Comparison of ENCODE assay signal across 17 cellular contexts in genomic region chr20:24755411-24755922, GRCh38.
DNase-seq lines count a peak whose midpoint lies in the region; ATAC-seq, FAIRE-seq and TF ChIP-seq lines count a peak whose summit lies in the region.
"Had no signal": no experiment of that assay in that cellular context is flagged by ENCODE, and none has a peak within 500 bp of the region (broad histone marks: within the 10 kb centered on the region; RNA-seq: fewer than 3 reads in every experiment).

No MANE protein-coding gene starts in this region.

- H3K9ac ChIP-seq in Loucy (ENCODE audit: low read depth, low read length, poor library complexity, severe bottlenecking): no peak overlapping the region

- ATAC-seq in A549 (peak; percentile 46 to 48; a peak in 3 of 6 replicates), GM19324 (IDR thresholded peaks at IDR 0.05; ENCODE audit: low FRiP score, unreplicated experiment) (no peak)
- ATAC-seq: HCT116, left colon, PC-3, WTC11 had no signal

- TF ChIP-seq CTCF in A549 (IDR thresholded peaks at IDR 0.05) (no peak), Loucy (conservative IDR thresholded peaks at IDR 0.05; ENCODE audit: low read length) (no peak), epithelial cell of proximal tubule (conservative IDR thresholded peaks at IDR 0.05; ENCODE audit: low read depth, low read length) (no peak), nephron progenitor cell (IDR thresholded peaks at IDR 0.05) (no peak)

- H3K27me3 Mint-ChIP-seq in nephron progenitor cell (ENCODE audit: low read depth, poor library complexity): peaks cover 26% of the 10 kb centered on the region

- no peaks in the 10 kb centered on the region for H3F3A ChIP-seq in Loucy (ENCODE audit: low read depth)

- POLR2A ChIA-PET in A549 (lab: Yijun Ruan, JAX): interaction anchor here (0.6 kb wide), 1 partner anchor 616 kb away, joined by 3 read pairs; no protein-coding TSS in a partner anchor

- WGBS in A549 (ENCODE audit: missing lambda C conversion rate): 57% methylated on average over 4 of the region's 4 CpGs

- no peaks in the 10 kb centered on the region for H3K36me3 ChIP-seq in Loucy (ENCODE audit: insufficient read depth, low read length)

- H3K27ac Mint-ChIP-seq in nephron progenitor cell: peak overlapping the region; percentile 35
- H3K27ac Mint-ChIP-seq: activated naive CD4-positive, alpha-beta T cell treated with anti-CD3 and anti-CD28 coated beads, Interleukin-2, amount 50 U/mL, for 24 hours; WTC11 had no signal

- peaks cover 3% of the 10 kb centered on the region; the same call in 2 of the 3 replicates for H3K9me3 ChIP-seq in A549
- 0 out of 2 replicates have a peak, but pooled peaks cover 4% of the 10 kb centered on the region for H3K9me3 ChIP-seq in Loucy (ENCODE audit: insufficient read depth, low read depth, low read length)

- H3K27ac ChIP-seq in A549 (peak overlapping the region in 1 of 2 experiments; percentile 47; a peak in 4 of 6 replicates), caudate nucleus (ENCODE audit: low read depth, low read length) (no peak overlapping the region)
- H3K27ac ChIP-seq: skin epidermis had no signal

- no peaks in the 10 kb centered on the region for H3K27me3 ChIP-seq in Loucy (ENCODE audit: insufficient read depth, low read length, poor library complexity, severe bottlenecking)

- H3K4me3 Mint-ChIP-seq in nephron progenitor cell: peak overlapping the region; percentile 39
- H3K4me3 Mint-ChIP-seq: activated naive CD4-positive, alpha-beta T cell treated with anti-CD3 and anti-CD28 coated beads, Interleukin-2, amount 50 U/mL, for 24 hours; neural crest cell; WTC11 had no signal

- H3K36me3 Mint-ChIP-seq in nephron progenitor cell (ENCODE audit: low read depth): no peaks in the 10 kb centered on the region
- H3K36me3 Mint-ChIP-seq: activated naive CD4-positive, alpha-beta T cell treated with anti-CD3 and anti-CD28 coated beads, Interleukin-2, amount 50 U/mL, for 24 hours had no signal

- CTCF ChIA-PET in A549 (lab: Yijun Ruan, JAX): interaction anchor here (1.4 to 2.1 kb wide), 3 partner anchors 10 to 28 kb away, joined by 4 to 7 read pairs (median 4); no protein-coding TSS in a partner anchor

- peaks cover 18% of the 10 kb centered on the region for H3K9me3 Mint-ChIP-seq in nephron progenitor cell
- H3K9me3 Mint-ChIP-seq: activated naive CD4-positive, alpha-beta T cell treated with anti-CD3 and anti-CD28 coated beads, Interleukin-2, amount 50 U/mL, for 24 hours had no signal

- H3K9me2 ChIP-seq in Loucy (replicated peaks; ENCODE audit: low read depth, low read length): no peaks in the 10 kb centered on the region

- TF ChIP-seq POLR2A in A549 (IDR thresholded peaks at IDR 0.05; ENCODE audit: low read length): no peak

- H3K4me2 ChIP-seq in A549: peak overlapping the region; percentile 34; the same call in 2 of the 3 replicates
- H3K4me2 ChIP-seq in Loucy (ENCODE audit: low read depth, low read length, poor library complexity, severe bottlenecking): peak overlapping the region; percentile 61

- no peak for TF ChIP-seq RAD21 in A549 (conservative IDR thresholded peaks at IDR 0.05 in 1 of 2, IDR thresholded peaks at IDR 0.05 in 1 of 2)

- no peaks in the 10 kb centered on the region for H4K20me1 ChIP-seq in Loucy (ENCODE audit: insufficient read depth, low read length, poor library complexity, severe bottlenecking)

- FAIRE-seq in A549 (lab: Jason Lieb, UNC): peak; percentile 51

- no peak for DNase-seq in A549 (ENCODE audit: low read depth in 1 of 2, low spot score in 1 of 2)
- DNase-seq in epithelial cell of proximal tubule (ENCODE audit: low read depth): peak; percentile 98
- peak; percentile 19 for DNase-seq in nephron progenitor cell
- no peak for DNase-seq in NCI-H187 treated with DMSO at 0.1 percent for 48 hours (lab: John Stamatoyannopoulos, UW)
- DNase-seq in caudate nucleus (lab: John Stamatoyannopoulos, UW): no peak
- no peak for DNase-seq in SIG-M5 (lab: John Stamatoyannopoulos, UW)
- DNase-seq: Calu3, left colon, MV-4-11, PC-3 had no signal

- H2AFZ ChIP-seq in Loucy (ENCODE audit: low read length): peak overlapping the region; percentile 68

- TF ChIP-seq EP300 in A549 (IDR thresholded peaks at IDR 0.05): no peak

- H3K4me3 ChIP-seq in A549 (no peak overlapping the region), Loucy (ENCODE audit: low read length, poor library complexity, severe bottlenecking) (peak overlapping the region; percentile 11), epithelial cell of proximal tubule (ENCODE audit: low read depth, low read length) (no peak overlapping the region)
- H3K4me3 ChIP-seq: skin epidermis had no signal

- no peaks in the 10 kb centered on the region for H3K79me2 ChIP-seq in Loucy (ENCODE audit: insufficient read depth, low read length)

- H3K4me1 ChIP-seq in A549: peaks cover 12% of the 10 kb centered on the region
- peaks cover 19% of the 10 kb centered on the region for H3K4me1 ChIP-seq in Loucy (ENCODE audit: insufficient read depth, low read length, poor library complexity, severe bottlenecking)

- peaks cover 30% of the 10 kb centered on the region for H3K4me1 Mint-ChIP-seq in nephron progenitor cell
- H3K4me1 Mint-ChIP-seq: activated naive CD4-positive, alpha-beta T cell treated with anti-CD3 and anti-CD28 coated beads, Interleukin-2, amount 50 U/mL, for 24 hours had no signal

TF ChIP-seq in A549, 52 proteins besides CTCF, POLR2A, EP300 and RAD21:
- TF ChIP-seq HMGXB4 (CRISPR knock-in tag; IDR thresholded peaks at IDR 0.05; ENCODE audit: borderline replicate concordance): no peak
- TF ChIP-seq CEBPB (IDR thresholded peaks at IDR 0.05): 0 out of 4 replicates have a peak, but pooled peaks of 1 of the 2 experiments have one; percentile 26

Comparison
In these comparisons a context has a peak if more than half of its experiments do, and no peak if none do; other contexts are left out.
1. DNase-seq: peak in epithelial cell of proximal tubule (single experiment) and nephron progenitor cell (single experiment); none in A549 (0 of 2), NCI-H187 treated with DMSO at 0.1 percent for 48 hours (single experiment), caudate nucleus (0 of 61) and SIG-M5 (single experiment).